ENCODE assay signal across 11 cellular contexts in the genomic region with DNA sequence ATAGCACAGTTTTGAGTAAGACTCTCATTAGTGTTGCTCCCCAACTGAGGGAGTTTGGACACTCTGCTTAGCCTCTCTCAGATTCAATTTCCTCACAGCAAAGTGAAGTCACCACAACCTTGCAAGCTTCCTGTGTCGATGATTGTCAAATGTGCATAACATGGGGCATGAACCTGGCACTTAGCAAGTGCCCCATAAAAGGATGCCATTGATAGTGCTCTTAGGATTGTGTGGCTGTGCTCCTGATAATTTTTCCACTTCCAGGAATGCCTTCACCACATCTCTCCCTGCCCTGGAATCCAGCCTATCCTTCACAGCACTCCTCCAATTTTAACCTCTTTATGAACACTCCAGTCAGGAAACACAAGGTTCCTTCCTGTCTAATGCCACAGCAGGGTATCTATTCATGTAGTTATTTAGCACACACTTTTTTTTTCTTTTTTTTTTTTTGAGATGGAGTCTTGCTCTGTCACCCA.
DNase-seq lines count a peak whose midpoint lies in the region; TF ChIP-seq lines count a peak whose summit lies in the region.
"Had no signal": no experiment of that assay in that cellular context is flagged by ENCODE, and none has a peak within 500 bp of the region (broad histone marks: within the 10 kb centered on the region; RNA-seq: fewer than 3 reads in every experiment).

No MANE protein-coding gene starts in this region.

- H3K27me3 Mint-ChIP-seq in activated naive CD4-positive, alpha-beta T cell treated with anti-CD3 and anti-CD28 coated beads, Interleukin-2, amount 10 ng/mL, durations not matched to agents 7 days and 5 days, result no peaks in the 10 kb centered on the region
- no peaks in the 10 kb centered on the region; the same call in 1 of the 2 replicates for H3K27me3 Mint-ChIP-seq in HFFc6 (ENCODE audit: insufficient read depth)
- H3K27me3 Mint-ChIP-seq in activated naive CD8-positive, alpha-beta T cell treated with anti-CD3 and anti-CD28 coated beads for 36 hours, result no peaks in the 10 kb centered on the region

- CTCF ChIA-PET in activated naive CD4-positive, alpha-beta T cell treated with anti-CD3 and anti-CD28 coated beads, Interleukin-2, amount 10 ng/mL, durations not matched to agents 7 days and 5 days (lab: Charles Lee), result interaction anchor here (1.3 kb wide), 1 partner anchor 11 kb away, joined by 4 read pairs; no protein-coding TSS in a partner anchor

- peak overlapping the region; percentile 71 for H3K27ac Mint-ChIP-seq in activated naive CD4-positive, alpha-beta T cell treated with anti-CD3 and anti-CD28 coated beads, Interleukin-2, amount 10 ng/mL, durations not matched to agents 7 days and 5 days
- no peak overlapping the region; the same call in 1 of the 2 replicates for H3K27ac Mint-ChIP-seq in HFFc6
- peak overlapping the region; percentile 11 for H3K27ac Mint-ChIP-seq in activated naive CD8-positive, alpha-beta T cell treated with anti-CD3 and anti-CD28 coated beads for 36 hours

- peaks cover 24% of the 10 kb centered on the region for H3K4me1 Mint-ChIP-seq in activated naive CD4-positive, alpha-beta T cell treated with anti-CD3 and anti-CD28 coated beads, Interleukin-2, amount 10 ng/mL, durations not matched to agents 7 days and 5 days
- peaks cover 20% of the 10 kb centered on the region for H3K4me1 Mint-ChIP-seq in HFFc6 (ENCODE audit: low read depth)
- peaks cover 9% of the 10 kb centered on the region for H3K4me1 Mint-ChIP-seq in activated naive CD8-positive, alpha-beta T cell treated with anti-CD3 and anti-CD28 coated beads for 36 hours

- H3K36me3 Mint-ChIP-seq in activated naive CD4-positive, alpha-beta T cell treated with anti-CD3 and anti-CD28 coated beads, Interleukin-2, amount 10 ng/mL, durations not matched to agents 7 days and 5 days, result peaks cover 10% of the 10 kb centered on the region
- peaks cover 17% of the 10 kb centered on the region for H3K36me3 Mint-ChIP-seq in HFFc6 (ENCODE audit: low read depth)
- H3K36me3 Mint-ChIP-seq in activated naive CD8-positive, alpha-beta T cell treated with anti-CD3 and anti-CD28 coated beads for 36 hours, result peaks cover 12% of the 10 kb centered on the region

- peak; percentile 24 for DNase-seq in activated naive CD4-positive, alpha-beta T cell treated with anti-CD3 and anti-CD28 coated beads, Interleukin-2, amount 10 ng/mL, durations not matched to agents 7 days and 5 days
- no peak for DNase-seq in activated naive CD4-positive, alpha-beta T cell (lab: John Stamatoyannopoulos, UW)
- peak; percentile 23 for DNase-seq in HFFc6
- no peak for DNase-seq in activated naive CD8-positive, alpha-beta T cell treated with anti-CD3 and anti-CD28 coated beads for 36 hours
- peak; percentile 49 for DNase-seq in pulmonary artery endothelial cell (ENCODE audit: low read depth, low spot score)
- DNase-seq in NCI-H510A treated with DMSO at 0.1 percent for 48 hours (lab: John Stamatoyannopoulos, UW), result no peak
- no peak for DNase-seq in stimulated activated CD4-positive, alpha-beta T cell treated with anti-CD3 and anti-CD28 coated beads, Interleukin-2, amount 100 ng/mL, for 48 hours
- DNase-seq in activated CD8-positive, alpha-beta memory T cell treated with anti-CD3 and anti-CD28 coated beads, Interleukin-2, amount 50 U/mL, for 4 hours, result no peak
- DNase-seq: NCI-H524, posterior cingulate gyrus, SW 1271 had no signal

- no peak for TF ChIP-seq CTCF in HFFc6 (IDR thresholded peaks at IDR 0.05)

- H3K9me3 Mint-ChIP-seq in activated naive CD4-positive, alpha-beta T cell treated with anti-CD3 and anti-CD28 coated beads, Interleukin-2, amount 10 ng/mL, durations not matched to agents 7 days and 5 days, result no peaks in the 10 kb centered on the region
- H3K9me3 Mint-ChIP-seq in HFFc6, result no peaks in the 10 kb centered on the region
- H3K9me3 Mint-ChIP-seq in activated naive CD8-positive, alpha-beta T cell treated with anti-CD3 and anti-CD28 coated beads for 36 hours, result no peaks in the 10 kb centered on the region

- H3K4me3 Mint-ChIP-seq in activated naive CD4-positive, alpha-beta T cell treated with anti-CD3 and anti-CD28 coated beads, Interleukin-2, amount 10 ng/mL, durations not matched to agents 7 days and 5 days, result no peak overlapping the region
- no peak overlapping the region for H3K4me3 Mint-ChIP-seq in HFFc6
- no peak overlapping the region for H3K4me3 Mint-ChIP-seq in activated naive CD8-positive, alpha-beta T cell treated with anti-CD3 and anti-CD28 coated beads for 36 hours

Comparison
In these comparisons a context has a peak if more than half of its experiments do, and no peak if none do; other contexts are left out.
1. DNase-seq: peak in activated naive CD4-positive, alpha-beta T cell treated with anti-CD3 and anti-CD28 coated beads, Interleukin-2, amount 10 ng/mL, durations not matched to agents 7 days and 5 days (single experiment), HFFc6 (single experiment) and pulmonary artery endothelial cell (single experiment); none in activated naive CD4-positive, alpha-beta T cell (0 of 4), activated naive CD8-positive, alpha-beta T cell treated with anti-CD3 and anti-CD28 coated beads for 36 hours (single experiment), NCI-H510A treated with DMSO at 0.1 percent for 48 hours (single experiment), stimulated activated CD4-positive, alpha-beta T cell treated with anti-CD3 and anti-CD28 coated beads, Interleukin-2, amount 100 ng/mL, for 48 hours (0 of 2) and activated CD8-positive, alpha-beta memory T cell treated with anti-CD3 and anti-CD28 coated beads, Interleukin-2, amount 50 U/mL, for 4 hours (single experiment).